ENCODE assay signal across 1 cellular context in the genomic region with DNA sequence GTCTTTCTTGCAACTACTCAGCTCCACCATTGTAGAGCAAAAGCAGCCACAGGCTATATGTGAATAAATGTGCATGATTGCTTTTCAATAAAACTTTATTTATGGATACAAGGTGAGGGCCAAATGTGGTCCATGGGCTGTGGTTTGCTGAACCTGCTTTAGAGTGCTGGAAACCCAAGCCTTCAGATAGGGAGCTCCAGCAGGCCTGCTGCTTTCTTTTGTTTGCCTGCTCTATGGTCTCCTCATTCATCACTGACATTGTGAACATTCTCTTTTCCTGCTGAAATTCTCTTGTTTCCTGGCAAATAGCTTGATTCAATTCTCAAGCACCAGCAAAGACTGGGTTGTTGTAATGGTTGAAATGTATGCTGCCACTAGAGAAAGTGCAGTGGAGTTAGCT.
A peak's percentile ranks its signal among the peaks of the same experiment; 100 is the strongest.
TF ChIP-seq lines count a peak whose summit lies in the region.

No MANE protein-coding gene starts in this region.

TF ChIP-seq in GM23338, 12 proteins besides CTCF, POLR2A, EP300 and RAD21 (continued from another document):
- no peak for TF ChIP-seq POLR2AphosphoS5 (IDR thresholded peaks at IDR 0.05; ENCODE audit: low read depth)
- TF ChIP-seq JUNB (IDR thresholded peaks at IDR 0.05; ENCODE audit: unreplicated experiment): no peak
- TF ChIP-seq ZNF462 (CRISPR knock-in tag; IDR thresholded peaks at IDR 0.05): peak; percentile 73
